ENCODE assay signal across 1 cellular context in the genomic region with DNA sequence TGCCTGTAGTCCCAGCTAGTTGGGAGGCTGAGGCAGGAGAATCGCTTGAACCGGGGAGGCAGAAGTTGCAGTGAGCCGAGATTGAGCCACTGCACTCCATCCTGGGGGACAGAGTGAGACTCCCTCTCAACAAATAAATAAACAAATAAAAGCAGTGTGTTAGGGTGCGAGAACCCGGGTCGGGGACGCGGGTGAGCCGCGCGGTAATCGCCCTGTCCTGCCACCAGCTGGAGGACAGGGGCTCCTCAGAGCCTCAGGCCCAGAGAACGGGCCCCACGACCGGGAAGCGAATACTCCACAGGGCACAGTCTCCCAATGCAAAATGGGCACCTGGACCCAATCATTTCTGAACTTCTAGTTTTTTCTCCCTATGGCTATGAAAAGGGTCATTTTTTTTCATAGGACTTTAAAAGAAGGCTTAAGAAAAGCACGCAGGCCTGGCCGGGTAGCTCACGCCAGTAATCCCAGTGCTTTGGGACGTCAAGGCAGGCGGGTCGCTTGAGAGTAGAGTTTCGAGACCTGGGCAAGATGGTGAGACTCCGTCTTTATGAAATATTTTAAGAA.
TF ChIP-seq lines count a peak whose summit lies in the region.

No MANE protein-coding gene starts in this region.

TF ChIP-seq in H1, 55 proteins besides CTCF, POLR2A, EP300 and RAD21:
- TF ChIP-seq TBP (IDR thresholded peaks at IDR 0.05; ENCODE audit: low read depth, low read length): no peak
- TF ChIP-seq KDM5A (IDR thresholded peaks at IDR 0.05; ENCODE audit: low read length): no peak
- no peak for TF ChIP-seq ASH2L (IDR thresholded peaks at IDR 0.05; ENCODE audit: low read length)
- TF ChIP-seq, protein P1, sequence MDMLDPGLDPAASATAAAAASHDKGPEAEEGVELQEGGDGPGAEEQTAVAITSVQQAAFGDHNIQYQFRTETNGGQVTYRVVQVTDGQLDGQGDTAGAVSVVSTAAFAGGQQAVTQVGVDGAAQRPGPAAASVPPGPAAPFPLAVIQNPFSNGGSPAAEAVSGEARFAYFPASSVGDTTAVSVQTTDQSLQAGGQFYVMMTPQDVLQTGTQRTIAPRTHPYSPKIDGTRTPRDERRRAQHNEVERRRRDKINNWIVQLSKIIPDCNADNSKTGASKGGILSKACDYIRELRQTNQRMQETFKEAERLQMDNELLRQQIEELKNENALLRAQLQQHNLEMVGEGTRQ (IDR thresholded peaks at IDR 0.05; ENCODE audit: low read length): no peak
- TF ChIP-seq TAF1 (IDR thresholded peaks at IDR 0.05; ENCODE audit: low read depth, low read length): no peak
- TF ChIP-seq SIN3A (conservative IDR thresholded peaks at IDR 0.05 in 1 of 2, IDR thresholded peaks at IDR 0.05 in 1 of 2; ENCODE audit: low read depth in 1 of 2, low read length in 2 of 2): no peak
- TF ChIP-seq JUND (IDR thresholded peaks at IDR 0.05; ENCODE audit: low read length): no peak
- no peak for TF ChIP-seq CTBP2 (IDR thresholded peaks at IDR 0.05; ENCODE audit: borderline replicate concordance, insufficient read depth, insufficient read length, low read length)
- TF ChIP-seq RNF2 (IDR thresholded peaks at IDR 0.05; ENCODE audit: borderline replicate concordance, low read depth, low read length, missing control alignments, poor library complexity, severe bottlenecking): no peak
TF ChIP-seq in H1: peak in this region for 0.
